In genomic region chr14:23566782-23567185, GRCh38 we compare ENCODE assay signal across 8 cellular contexts. TPM values are rescaled to one million over a fixed set of nuclear protein-coding genes. Genes with fewer than 3 reads are reported as not detected.
DNase-seq lines count a peak whose midpoint lies in the region; ATAC-seq, FAIRE-seq and TF ChIP-seq lines count a peak whose summit lies in the region.

No MANE protein-coding gene starts in this region.

- peak overlapping the region; percentile 76 for H3K9ac ChIP-seq in HUES6 (ENCODE audit: low read length)

- no peaks in the 10 kb centered on the region for H3K9me3 Mint-ChIP-seq in memory B cell

- H3K4me1 ChIP-seq in HUES6 (ENCODE audit: control insufficient read depth, insufficient read depth, low read length): peaks cover 24% of the 10 kb centered on the region
- no peaks in the 10 kb centered on the region for H3K4me1 ChIP-seq in aorta (ENCODE audit: control insufficient read depth in 1 of 2, insufficient read depth in 2 of 2, low read length in 2 of 2)

- H3K9me3 ChIP-seq in HUES6 (ENCODE audit: control insufficient read depth, insufficient read depth, low read depth, low read length) (no peaks in the 10 kb centered on the region), aorta (ENCODE audit: control insufficient read depth, low read length) (no peaks in the 10 kb centered on the region)

- H3K36me3 ChIP-seq in HUES6 (ENCODE audit: control insufficient read depth, insufficient read depth, low read length) (peaks cover 41% of the 10 kb centered on the region), aorta (ENCODE audit: control insufficient read depth in 1 of 2, insufficient read depth in 2 of 2, low read length in 1 of 2) (no peaks in the 10 kb centered on the region)

- peak overlapping the region; percentile 88 for H3K4me3 ChIP-seq in HUES6 (ENCODE audit: low read depth, low read length)
- peak overlapping the region; percentile 64 to 69 for H3K4me3 ChIP-seq in cardiac fibroblast (replicated peaks in 1 of 2; ENCODE audit: low read depth in 2 of 2, low read length in 2 of 2)
- H3K4me3 ChIP-seq in aorta (ENCODE audit: low read length in 2 of 2): peak overlapping the region; percentile 14 to 43

- no peak for FAIRE-seq in frontal cortex (lab: Jason Lieb, UNC)

- H3K27ac ChIP-seq in HUES6 (ENCODE audit: low read depth, low read length): no peak overlapping the region
- H3K27ac ChIP-seq in aorta (ENCODE audit: low read depth in 1 of 2, low read length in 2 of 2): no peak overlapping the region

- H3K27me3 Mint-ChIP-seq in memory B cell: peaks cover 2% of the 10 kb centered on the region

- H3K27ac Mint-ChIP-seq in memory B cell: peak overlapping the region; percentile 63

- H3K4me1 Mint-ChIP-seq in memory B cell: peaks cover 36% of the 10 kb centered on the region

- no peaks in the 10 kb centered on the region for H3K27me3 ChIP-seq in HUES6 (ENCODE audit: control insufficient read depth, insufficient read depth, low read length)
- no peaks in the 10 kb centered on the region for H3K27me3 ChIP-seq in aorta (ENCODE audit: control insufficient read depth in 1 of 2, insufficient read depth in 2 of 2, low read length in 1 of 2)

- H3K4me3 Mint-ChIP-seq in memory B cell: peak overlapping the region; percentile 100

- intact Hi-C loops in aorta (cut with DNase I): loop anchor here (10.0 kb wide), 2 partner anchors 242 to 302 kb away; partner anchors contain the start of gene PABPN1 (in 1 of the 2)

- WGBS in aorta, 2 donors: 4 to 8% methylated on average over 5 of the region's 5 CpGs

- peak; percentile 29 for TF ChIP-seq CTCF in cardiac fibroblast (IDR thresholded peaks at IDR 0.05; ENCODE audit: low read depth, low read length)

- no peak for ATAC-seq in memory B cell (ENCODE audit: low read depth)
- peak; percentile 45 for ATAC-seq in aorta (ENCODE audit: low FRiP score)

- DNase-seq in NCI-H1092 treated with DMSO at 0.1 percent for 48 hours (lab: John Stamatoyannopoulos, UW): peak; percentile 28
- no peak for DNase-seq in NCI-H1092 (lab: John Stamatoyannopoulos, UW)
- peak; percentile 27 to 36 for DNase-seq in cardiac fibroblast (ENCODE audit: low read depth in 2 of 2)
- DNase-seq in memory B cell (ENCODE audit: low spot score in 2 of 2): no peak
- DNase-seq in aorta: no peak
- no peak for DNase-seq in frontal cortex (ENCODE audit: low spot score in 2 of 2)
- DNase-seq in NCI-H2029 treated with DMSO at 0.1 percent for 48 hours (lab: John Stamatoyannopoulos, UW): no peak

- peaks cover 16% of the 10 kb centered on the region for H3K36me3 Mint-ChIP-seq in memory B cell

RNA-seq across cellular contexts. Expression of gene AP1G2, which starts 0.8 kb away (rescaled TPM):
- 10 to 100 TPM; 36.9 to 78.6 TPM for total RNA-seq in aorta
- 10 to 100 TPM; 17.5 to 75.7 TPM for polyA plus RNA-seq in aorta
- total RNA-seq in frontal cortex: 12.6 TPM

RNA-seq across cellular contexts. Expression of gene THTPA, which starts 10.7 kb away (rescaled TPM):
- total RNA-seq in aorta: 10 to 100 TPM; 13.0 to 13.7 TPM
- polyA plus RNA-seq in aorta: 10 to 100 TPM; 14.0 to 24.0 TPM
- 23.6 TPM for total RNA-seq in frontal cortex

RNA-seq across cellular contexts. Expression of gene JPH4, which starts 11.8 kb away (rescaled TPM):
- total RNA-seq in aorta (1 to 10 TPM; 1.5 to 1.7 TPM), frontal cortex (32.2 TPM)
- under 1 TPM in 1 of 2 donors, not detected in 1; 0.23 TPM for polyA plus RNA-seq in aorta

RNA-seq across cellular contexts. Expression of gene ZFHX2, which starts 15.2 kb away (rescaled TPM):
- total RNA-seq in aorta (1 to 10 TPM; 1.5 to 4.0 TPM), frontal cortex (1.2 TPM)
- 1 to 10 TPM in 1 of 2 donors, under 1 TPM in 1; 0.13 to 2.1 TPM for polyA plus RNA-seq in aorta

Comparison
In these comparisons a context has a peak if more than half of its experiments do, and no peak if none do; other contexts are left out.
1. DNase-seq: peak in NCI-H1092 treated with DMSO at 0.1 percent for 48 hours (single experiment) and cardiac fibroblast (2 of 2); none in NCI-H1092 (single experiment), memory B cell (0 of 2), aorta (0 of 2), frontal cortex (0 of 2) and NCI-H2029 treated with DMSO at 0.1 percent for 48 hours (single experiment).
2. H3K4me3 ChIP-seq: peak in every context shown above with its lines; median percentile 88 in HUES6; 66 in cardiac fibroblast; 28 in aorta.
3. RNA of gene JPH4, which starts 11.8 kb away (total RNA-seq): 32.2 TPM in frontal cortex (single experiment); 1.5 to 1.7 TPM in aorta; every median in the first group is over 10 times any median in the second.